ENCODE assay signal across 20 cellular contexts in the genomic region with DNA sequence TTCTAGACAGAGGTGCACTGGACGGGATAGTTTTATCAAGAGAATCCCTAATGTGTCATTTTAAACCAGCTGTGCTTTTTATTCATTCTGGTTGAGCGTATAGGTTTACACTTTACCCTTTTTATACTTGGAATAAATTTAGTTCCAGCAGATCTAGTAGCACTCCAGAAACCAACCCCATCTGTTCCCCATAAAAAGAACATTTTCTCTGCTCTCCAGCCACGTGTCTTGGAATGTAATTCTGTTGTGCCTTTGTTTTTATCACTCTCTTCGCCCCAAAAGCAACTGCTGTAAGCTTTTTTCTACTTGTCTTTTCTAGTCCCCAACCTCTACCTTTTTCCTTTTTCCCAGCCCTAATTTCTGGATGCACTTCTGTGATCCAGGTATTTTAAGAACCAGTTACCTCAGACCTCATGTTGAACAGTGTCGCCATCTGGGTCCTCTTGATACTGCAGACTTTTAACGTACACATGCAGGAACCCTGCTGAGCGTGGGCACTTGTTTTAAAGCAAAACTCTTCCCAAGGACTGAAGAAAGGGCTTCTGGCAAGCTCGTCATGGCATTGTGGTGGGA.
"Had no signal": no experiment of that assay in that cellular context is flagged by ENCODE, and none has a peak within 500 bp of the region (broad histone marks: within the 10 kb centered on the region; RNA-seq: fewer than 3 reads in every experiment).

No MANE protein-coding gene starts in this region.

- H3K4me1 ChIP-seq: colonic mucosa, lower lobe of right lung, right lobe of liver, suprapubic skin, upper lobe of left lung had no signal

- H3K27ac Mint-ChIP-seq: activated CD4-positive, alpha-beta T cell treated with anti-CD3 and anti-CD28 coated beads for 36 hours; activated CD8-positive, alpha-beta T cell treated with anti-CD3 and anti-CD28 coated beads, Interleukin-2, amount 10 ng/mL, durations not matched to agents 7 days and 5 days; activated naive CD4-positive, alpha-beta T cell treated with anti-CD3 and anti-CD28 coated beads for 36 hours; naive B cell; T-cell had no signal

- H3K4me1 Mint-ChIP-seq: activated CD4-positive, alpha-beta T cell treated with anti-CD3 and anti-CD28 coated beads for 36 hours; T-cell had no signal

- H3K36me3 Mint-ChIP-seq: naive B cell, T-cell had no signal

- H3K4me3 Mint-ChIP-seq: activated CD4-positive, alpha-beta T cell treated with anti-CD3 and anti-CD28 coated beads for 36 hours; activated CD8-positive, alpha-beta T cell treated with anti-CD3 and anti-CD28 coated beads, Interleukin-2, amount 10 ng/mL, durations not matched to agents 7 days and 5 days; activated naive CD4-positive, alpha-beta T cell treated with anti-CD3 and anti-CD28 coated beads for 36 hours; naive B cell; T-cell had no signal

- H3K27me3 ChIP-seq: cardiac muscle cell, colonic mucosa, right lobe of liver, suprapubic skin, upper lobe of left lung had no signal

- H3K36me3 ChIP-seq: cardiac muscle cell, colonic mucosa, lower lobe of right lung, right lobe of liver, suprapubic skin had no signal

- H3K9me3 Mint-ChIP-seq: activated naive CD4-positive, alpha-beta T cell treated with anti-CD3 and anti-CD28 coated beads for 36 hours; naive B cell; T-cell had no signal

- H3K9me3 ChIP-seq: colonic mucosa, lower lobe of right lung, psoas muscle, right lobe of liver, suprapubic skin, upper lobe of left lung had no signal

- ATAC-seq: activated CD4-positive, alpha-beta T cell treated with anti-CD3 and anti-CD28 coated beads for 36 hours; activated CD8-positive, alpha-beta T cell treated with anti-CD3 and anti-CD28 coated beads, Interleukin-2, amount 10 ng/mL, durations not matched to agents 7 days and 5 days; left cardiac atrium; lower lobe of right lung; right lobe of liver; T-cell had no signal

- H3K4me3 ChIP-seq: cardiac muscle cell, colonic mucosa, lower lobe of right lung, psoas muscle, right lobe of liver, suprapubic skin, upper lobe of left lung had no signal

- DNase-seq: activated CD4-positive, alpha-beta T cell treated with anti-CD3 and anti-CD28 coated beads for 36 hours; activated CD8-positive, alpha-beta memory T cell treated with anti-CD3 and anti-CD28 coated beads, Interleukin-2, amount 50 U/mL, for 48 hours; activated CD8-positive, alpha-beta T cell treated with anti-CD3 and anti-CD28 coated beads, Interleukin-2, amount 10 ng/mL, durations not matched to agents 7 days and 5 days; activated naive CD4-positive, alpha-beta T cell treated with anti-CD3 and anti-CD28 coated beads for 36 hours; colonic mucosa; effector memory CD4-positive, alpha-beta T cell; left cardiac atrium; lower lobe of right lung; naive B cell; psoas muscle; right lobe of liver; stimulated activated CD4-positive, alpha-beta T cell treated with anti-CD3 and anti-CD28 coated beads, Interleukin-2, amount 100 ng/mL, for 24 hours; stimulated activated naive CD4-positive, alpha-beta T cell treated with Interleukin-2 at 50 U/mL for 16 hours; T-cell; T1000; upper lobe of left lung had no signal

- H3K27ac ChIP-seq: cardiac muscle cell, colonic mucosa, epithelial cell of prostate, lower lobe of right lung, psoas muscle, right lobe of liver, suprapubic skin, upper lobe of left lung, VCaP had no signal

- H3K27me3 Mint-ChIP-seq: activated CD4-positive, alpha-beta T cell treated with anti-CD3 and anti-CD28 coated beads for 36 hours; naive B cell; T-cell had no signal
